ENCODE assay signal across 8 cellular contexts in the genomic region with DNA sequence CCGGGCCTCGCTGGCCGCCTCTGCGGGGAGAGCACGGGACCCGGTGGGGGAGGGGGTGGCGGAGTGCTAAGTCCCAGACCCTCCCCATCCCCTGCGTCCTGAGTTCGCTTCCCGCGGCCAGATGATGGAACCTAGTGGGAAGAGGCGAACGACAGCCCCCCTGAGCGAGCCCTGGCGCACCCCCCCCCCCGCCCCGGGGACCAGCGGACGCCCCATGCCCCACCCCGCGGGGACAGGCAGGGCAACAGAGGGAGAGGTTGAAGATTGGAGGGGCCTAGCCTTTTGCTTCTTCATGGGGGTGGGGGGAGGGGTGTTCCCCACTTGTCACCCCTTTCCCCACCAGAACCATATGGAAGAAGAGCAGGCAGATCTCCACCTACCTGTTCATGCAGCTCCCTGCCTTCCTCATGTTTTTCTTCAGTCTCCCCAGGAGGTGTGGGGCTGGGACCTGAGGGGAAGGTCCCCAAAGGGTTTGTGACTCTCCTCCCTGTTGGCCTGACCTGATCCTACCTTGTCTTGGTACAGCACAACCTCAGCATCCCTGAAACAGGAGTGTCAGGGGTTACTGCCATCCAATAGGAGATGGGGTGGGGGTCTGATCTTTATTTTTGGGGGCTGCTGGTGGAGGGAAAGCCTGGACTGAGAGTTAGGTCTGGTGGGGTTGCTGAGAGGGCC. TPM values are rescaled to one million over a fixed set of nuclear protein-coding genes. Genes with fewer than 3 reads are reported as not detected.
DNase-seq lines count a peak whose midpoint lies in the region; ATAC-seq and TF ChIP-seq lines count a peak whose summit lies in the region.

No MANE protein-coding gene starts in this region.

- H3K9me2 ChIP-seq in Karpas-422 (replicated peaks; ENCODE audit: insufficient read depth, low read length): no peaks in the 10 kb centered on the region

- peaks cover 43% of the 10 kb centered on the region for H3K79me2 ChIP-seq in Karpas-422 (ENCODE audit: low read length)

- peak; percentile 3 for TF ChIP-seq CTCF in chondrocyte (IDR thresholded peaks at IDR 0.05)

- peaks cover 36% of the 10 kb centered on the region for H3K4me1 Mint-ChIP-seq in chondrocyte (ENCODE audit: low read depth)

- no peaks in the 10 kb centered on the region for H3K9me3 ChIP-seq in Karpas-422 (ENCODE audit: low read length)
- H3K9me3 ChIP-seq in muscle layer of colon (ENCODE audit: low read length): no peaks in the 10 kb centered on the region

- H3K4me3 ChIP-seq in Karpas-422 (ENCODE audit: low read length) (peak overlapping the region; percentile 85), muscle layer of colon (ENCODE audit: low read depth in 1 of 2, low read length in 2 of 2) (peak overlapping the region; percentile 89 to 95)

- H3K9ac ChIP-seq in Karpas-422 (ENCODE audit: low read length) (peak overlapping the region; percentile 86), muscle layer of colon (ENCODE audit: low read length) (peak overlapping the region; percentile 97)

- no peaks in the 10 kb centered on the region for H3K27me3 Mint-ChIP-seq in chondrocyte (ENCODE audit: low read depth)

- peak; percentile 17 for DNase-seq in NOMO-1 treated with DMSO at 0.1 percent for 48 hours (lab: John Stamatoyannopoulos, UW; ENCODE audit: unreplicated experiment)
- no peak for DNase-seq in NOMO-1 treated with dmso at 0.1 percent for 144 hours (lab: John Stamatoyannopoulos, UW; ENCODE audit: unreplicated experiment)
- DNase-seq in Karpas-422: no peak
- no peak for DNase-seq in chondrocyte (ENCODE audit: low spot score)
- DNase-seq in epidermal melanocyte (ENCODE audit: insufficient read length, low spot score): no peak
- DNase-seq in HCEC 1CT: no peak

- no peak for ATAC-seq in GM19328 (IDR thresholded peaks at IDR 0.05; ENCODE audit: unreplicated experiment)

- no peaks in the 10 kb centered on the region for H3K9me3 Mint-ChIP-seq in chondrocyte (ENCODE audit: low read depth)

- no peak overlapping the region for H2AFZ ChIP-seq in Karpas-422 (ENCODE audit: low read length)

- peak overlapping the region; percentile 86 for H3K4me3 Mint-ChIP-seq in chondrocyte (ENCODE audit: unreplicated experiment)

- peak overlapping the region; percentile 72; the same call in 1 of the 2 replicates for H3K27ac ChIP-seq in Karpas-422 (ENCODE audit: low read length)
- H3K27ac ChIP-seq in muscle layer of colon (ENCODE audit: low read depth, low read length): peak overlapping the region; percentile 58

- H3K36me3 ChIP-seq in Karpas-422 (ENCODE audit: insufficient read depth, low read length) (peaks cover 17% of the 10 kb centered on the region), muscle layer of colon (ENCODE audit: insufficient read depth, low read length) (peaks cover 10% of the 10 kb centered on the region)

- H3K27me3 ChIP-seq in Karpas-422 (ENCODE audit: low read length) (no peaks in the 10 kb centered on the region), muscle layer of colon (ENCODE audit: control insufficient read depth in 1 of 2, insufficient read depth in 2 of 2, low read length in 2 of 2) (no peaks in the 10 kb centered on the region)

- H3K36me3 Mint-ChIP-seq in chondrocyte (ENCODE audit: low read depth): peaks cover 6% of the 10 kb centered on the region

- peak overlapping the region; percentile 90 for H3K27ac Mint-ChIP-seq in chondrocyte (ENCODE audit: unreplicated experiment)

- peaks cover 18% of the 10 kb centered on the region; the same call in 1 of the 2 replicates for H4K20me1 ChIP-seq in Karpas-422 (ENCODE audit: insufficient read depth, low read depth, low read length)

- peaks cover 22% of the 10 kb centered on the region for H3K4me1 ChIP-seq in Karpas-422 (ENCODE audit: low read length)
- peaks cover 21% of the 10 kb centered on the region for H3K4me1 ChIP-seq in muscle layer of colon (ENCODE audit: insufficient read depth, low read length)

- peak overlapping the region; percentile 92 for H3K4me2 ChIP-seq in Karpas-422 (ENCODE audit: low read depth, low read length, poor library complexity, severe bottlenecking)

RNA-seq across cellular contexts. Expression of a gene that starts 0.5 kb away (rescaled TPM):
- 48.2 and 62.8 TPM in 2 replicates for total RNA-seq in Karpas-422 (2014; rRNA removed; shearing (Covaris generic); ENCODE audit: low replicate concordance)
- total RNA-seq in chondrocyte: 34.3 to 34.8 TPM (median 34.7 TPM) in 3 replicates

RNA-seq across cellular contexts. Expression of a gene that starts 6.9 kb away (rescaled TPM):
- 6.1 and 11.1 TPM in 2 replicates for total RNA-seq in Karpas-422 (2014; rRNA removed; shearing (Covaris generic); ENCODE audit: low replicate concordance)
- total RNA-seq in chondrocyte: 1.2 to 1.6 TPM (median 1.6 TPM) in 3 replicates

RNA-seq across cellular contexts. Expression of a gene that starts 13.9 kb away (rescaled TPM):
- total RNA-seq in Karpas-422 (2014; rRNA removed; shearing (Covaris generic); ENCODE audit: low replicate concordance): 44.9 and 56.3 TPM in 2 replicates
- total RNA-seq in chondrocyte: 37.6 to 51.5 TPM (median 39.1 TPM) in 3 replicates
